33 cellular contexts compared by ENCODE assay signal in genomic region chrX:48969471-48969870, GRCh38.
"Had no signal": no experiment of that assay in that cellular context is flagged by ENCODE, and none has a peak within 500 bp of the region (broad histone marks: within the 10 kb centered on the region; RNA-seq: fewer than 3 reads in every experiment).

No MANE protein-coding gene starts in this region.

- H3K9me3 Mint-ChIP-seq: activated naive CD4-positive, alpha-beta T cell treated with anti-CD3 and anti-CD28 coated beads for 36 hours; activated naive CD4-positive, alpha-beta T cell treated with anti-CD3 and anti-CD28 coated beads, Interleukin-2, amount 10 ng/mL, durations not matched to agents 7 days and 5 days; activated naive CD4-positive, alpha-beta T cell treated with anti-CD3 and anti-CD28 coated beads, Interleukin-2, amount 50 U/mL, for 24 hours; activated naive CD4-positive, alpha-beta T cell treated with anti-CD3 and anti-CD28 coated beads, Interleukin-2, amount 50 U/mL, for 72 hours; activated naive CD8-positive, alpha-beta T cell treated with anti-CD3 and anti-CD28 coated beads for 36 hours; activated naive CD8-positive, alpha-beta T cell treated with anti-CD3 and anti-CD28 coated beads, Interleukin-2, amount 10 ng/mL, durations not matched to agents 7 days and 5 days; activated naive CD8-positive, alpha-beta T cell treated with anti-CD3 and anti-CD28 coated beads, Interleukin-2, amount 50 U/mL, for 24 hours; activated T-cell treated with anti-CD3 and anti-CD28 coated beads, Interleukin-2, amount 50 U/mL, for 24 hours; activated T-cell treated with anti-CD3 and anti-CD28 coated beads, Interleukin-2, amount 50 U/mL, for 4 hours; activated T-cell treated with anti-CD3 and anti-CD28 coated beads, Interleukin-2, amount 50 U/mL, for 72 hours; activated T-helper 1 cell treated with anti-CD3 and anti-CD28 coated beads, Interleukin-12 subunit alpha, Interleukin-12 subunit beta, Interleukin-2, Interleukin-4 antibody, amounts not matched to agents 30 ng/mL and 10 ng/mL and 1 ng/mL, durations not matched to agents 14 hours and 24 hours and 36 hours; activated T-helper 17 cell treated with anti-CD3 and anti-CD28 coated beads, Interleukin-2, amount 50 U/mL, for 72 hours; activated T-helper 2 cell treated with anti-CD3 and anti-CD28 coated beads, Interferon-gamma antibody, Interleukin-2, Interleukin-4, amounts not matched to agents 10 μg/mL and 5 μg/mL and 100 μg/mL, durations not matched to agents 14 hours and 24 hours and 36 hours; central memory CD8-positive, alpha-beta T cell had no signal

- H3K4me3 Mint-ChIP-seq: activated naive CD4-positive, alpha-beta T cell treated with anti-CD3 and anti-CD28 coated beads for 36 hours; activated naive CD4-positive, alpha-beta T cell treated with anti-CD3 and anti-CD28 coated beads, Interleukin-2, amount 10 ng/mL, durations not matched to agents 7 days and 5 days; activated naive CD4-positive, alpha-beta T cell treated with anti-CD3 and anti-CD28 coated beads, Interleukin-2, amount 50 U/mL, for 24 hours; activated naive CD8-positive, alpha-beta T cell; activated naive CD8-positive, alpha-beta T cell treated with anti-CD3 and anti-CD28 coated beads for 36 hours; activated naive CD8-positive, alpha-beta T cell treated with anti-CD3 and anti-CD28 coated beads, Interleukin-2, amount 10 ng/mL, durations not matched to agents 7 days and 5 days; activated naive CD8-positive, alpha-beta T cell treated with anti-CD3 and anti-CD28 coated beads, Interleukin-2, amount 50 U/mL, for 24 hours; activated T-cell treated with anti-CD3 and anti-CD28 coated beads, Interleukin-2, amount 50 U/mL, for 24 hours; activated T-cell treated with anti-CD3 and anti-CD28 coated beads, Interleukin-2, amount 50 U/mL, for 4 hours; activated T-cell treated with anti-CD3 and anti-CD28 coated beads, Interleukin-2, amount 50 U/mL, for 72 hours; activated T-helper 1 cell treated with anti-CD3 and anti-CD28 coated beads, Interleukin-12 subunit alpha, Interleukin-12 subunit beta, Interleukin-2, Interleukin-4 antibody, amounts not matched to agents 30 ng/mL and 10 ng/mL and 1 ng/mL, durations not matched to agents 14 hours and 24 hours and 36 hours; activated T-helper 17 cell treated with anti-CD3 and anti-CD28 coated beads, Interleukin-2, amount 50 U/mL, for 72 hours; central memory CD8-positive, alpha-beta T cell had no signal

- H3K27ac Mint-ChIP-seq: activated naive CD4-positive, alpha-beta T cell treated with anti-CD3 and anti-CD28 coated beads for 36 hours; activated naive CD4-positive, alpha-beta T cell treated with anti-CD3 and anti-CD28 coated beads, Interleukin-2, amount 10 ng/mL, durations not matched to agents 7 days and 5 days; activated naive CD8-positive, alpha-beta T cell; activated naive CD8-positive, alpha-beta T cell treated with anti-CD3 and anti-CD28 coated beads, Interleukin-2, amount 10 ng/mL, durations not matched to agents 7 days and 5 days; activated naive CD8-positive, alpha-beta T cell treated with anti-CD3 and anti-CD28 coated beads, Interleukin-2, amount 50 U/mL, for 24 hours; activated T-cell treated with anti-CD3 and anti-CD28 coated beads, Interleukin-2, amount 50 U/mL, for 24 hours; activated T-cell treated with anti-CD3 and anti-CD28 coated beads, Interleukin-2, amount 50 U/mL, for 72 hours; activated T-helper 1 cell treated with anti-CD3 and anti-CD28 coated beads, Interleukin-12 subunit alpha, Interleukin-12 subunit beta, Interleukin-2, Interleukin-4 antibody, amounts not matched to agents 30 ng/mL and 10 ng/mL and 1 ng/mL, durations not matched to agents 14 hours and 24 hours and 36 hours; activated T-helper 17 cell treated with anti-CD3 and anti-CD28 coated beads, Interleukin-2, amount 50 U/mL, for 72 hours; activated T-helper 2 cell treated with anti-CD3 and anti-CD28 coated beads, Interferon-gamma antibody, Interleukin-2, Interleukin-4, amounts not matched to agents 10 μg/mL and 5 μg/mL and 100 μg/mL, durations not matched to agents 14 hours and 24 hours and 36 hours had no signal

- H3K27me3 Mint-ChIP-seq: activated naive CD4-positive, alpha-beta T cell treated with anti-CD3 and anti-CD28 coated beads, Interleukin-2, amount 50 U/mL, for 24 hours; activated naive CD8-positive, alpha-beta T cell; activated naive CD8-positive, alpha-beta T cell treated with anti-CD3 and anti-CD28 coated beads for 36 hours; activated naive CD8-positive, alpha-beta T cell treated with anti-CD3 and anti-CD28 coated beads, Interleukin-2, amount 10 ng/mL, durations not matched to agents 7 days and 5 days; activated naive CD8-positive, alpha-beta T cell treated with anti-CD3 and anti-CD28 coated beads, Interleukin-2, amount 50 U/mL, for 24 hours; activated T-helper 17 cell treated with anti-CD3 and anti-CD28 coated beads, Interleukin-2, amount 50 U/mL, for 72 hours; central memory CD8-positive, alpha-beta T cell had no signal

- H3K36me3 Mint-ChIP-seq: activated naive CD4-positive, alpha-beta T cell treated with anti-CD3 and anti-CD28 coated beads, Interleukin-2, amount 50 U/mL, for 24 hours; activated naive CD4-positive, alpha-beta T cell treated with anti-CD3 and anti-CD28 coated beads, Interleukin-2, amount 50 U/mL, for 72 hours; activated naive CD8-positive, alpha-beta T cell; activated naive CD8-positive, alpha-beta T cell treated with anti-CD3 and anti-CD28 coated beads for 36 hours had no signal

- DNase-seq: activated effector memory CD4-positive, alpha-beta T cell treated with anti-CD3 and anti-CD28 coated beads, Interleukin-2, amount 50 U/mL, for 16 hours; activated effector memory CD4-positive, alpha-beta T cell treated with Interleukin-2 at 50 U/mL for 16 hours; activated gamma-delta T cell; activated gamma-delta T cell treated with Interleukin-2 at 50 U/mL for 16 hours; activated naive CD4-positive, alpha-beta T cell; activated naive CD4-positive, alpha-beta T cell treated with anti-CD3 and anti-CD28 coated beads for 36 hours; activated naive CD4-positive, alpha-beta T cell treated with anti-CD3 and anti-CD28 coated beads, Interleukin-2, amount 10 ng/mL, durations not matched to agents 7 days and 5 days; activated naive CD4-positive, alpha-beta T cell treated with anti-CD3 and anti-CD28 coated beads, Interleukin-2, amount 50 U/mL, for 16 hours; activated naive CD4-positive, alpha-beta T cell treated with Interleukin-2 at 50 U/mL for 16 hours; activated naive CD8-positive, alpha-beta T cell treated with anti-CD3 and anti-CD28 coated beads for 36 hours; activated naive CD8-positive, alpha-beta T cell treated with anti-CD3 and anti-CD28 coated beads, Interleukin-2, amount 10 ng/mL, durations not matched to agents 7 days and 5 days; activated naive CD8-positive, alpha-beta T cell treated with anti-CD3 and anti-CD28 coated beads, Interleukin-2, amount 50 U/mL, for 24 hours; activated T-cell treated with anti-CD3 and anti-CD28 coated beads, Interleukin-2, amount 50 U/mL, for 1 hour; activated T-cell treated with anti-CD3 and anti-CD28 coated beads, Interleukin-2, amount 50 U/mL, for 24 hours; activated T-cell treated with anti-CD3 and anti-CD28 coated beads, Interleukin-2, amount 50 U/mL, for 4 hours; activated T-cell treated with anti-CD3 and anti-CD28 coated beads, Interleukin-2, amount 50 U/mL, for 48 hours; activated T-cell treated with anti-CD3 and anti-CD28 coated beads, Interleukin-2, amount 50 U/mL, for 72 hours; adrenal gland; amniotic stem cell; amygdala; anterior cingulate cortex; body of pancreas; brain microvascular endothelial cell; caudate nucleus; central memory CD4-positive, alpha-beta T cell; cerebellar nuclear complex had no signal
